ENCODE assay signal across 17 cellular contexts in genomic region chrX:19709117-19709811, GRCh38.
A peak's percentile ranks its signal among the peaks of the same experiment; 100 is the strongest.
DNase-seq lines count a peak whose midpoint lies in the region; ATAC-seq and TF ChIP-seq lines count a peak whose summit lies in the region.
"Had no signal": no experiment of that assay in that cellular context is flagged by ENCODE, and none has a peak within 500 bp of the region (broad histone marks: within the 10 kb centered on the region; RNA-seq: fewer than 3 reads in every experiment).

No MANE protein-coding gene starts in this region.

- peak overlapping the region; percentile 82 for H3K27ac Mint-ChIP-seq in MCF 10A (ENCODE audit: low read depth, unreplicated experiment)
- H3K27ac Mint-ChIP-seq in activated T-helper 17 cell treated with anti-CD3 and anti-CD28 coated beads, Interleukin-2, amount 50 U/mL, for 72 hours: no peak overlapping the region
- H3K27ac Mint-ChIP-seq: stimulated activated naive B cell treated with anti-CD40 and anti-IgM and Interleukin-4, amounts not matched to agents 10 μg/mL and 1 μg/mL and 100 μg/mL, for 72 hours; type B pancreatic cell had no signal

- H3K36me3 Mint-ChIP-seq in MCF 10A (ENCODE audit: insufficient read depth, unreplicated experiment): no peaks in the 10 kb centered on the region
- H3K36me3 Mint-ChIP-seq in activated T-helper 17 cell treated with anti-CD3 and anti-CD28 coated beads, Interleukin-2, amount 50 U/mL, for 72 hours (ENCODE audit: low read depth): peaks cover 36% of the 10 kb centered on the region
- H3K36me3 Mint-ChIP-seq: type B pancreatic cell had no signal

- H3K27ac ChIP-seq in breast epithelium (no peak overlapping the region), left lung (no peak overlapping the region), gastroesophageal sphincter (no peak overlapping the region)

- intact Hi-C loops in MCF 10A (cut with micrococcal nuclease) (no loop called here), breast epithelium (cut with DNase I; ENCODE audit: low total_unique reads) (no loop called here), left lung (cut with DNase I) (no loop called here)

- no peak overlapping the region for H3K4me3 ChIP-seq in breast epithelium
- no peak overlapping the region for H3K4me3 ChIP-seq in left lung
- H3K4me3 ChIP-seq in gastroesophageal sphincter: no peak overlapping the region

- no peaks in the 10 kb centered on the region for H3K9me3 ChIP-seq in breast epithelium
- no peaks in the 10 kb centered on the region for H3K9me3 ChIP-seq in left lung
- no peaks in the 10 kb centered on the region for H3K9me3 ChIP-seq in gastroesophageal sphincter

- TF ChIP-seq EP300 in gastroesophageal sphincter (IDR thresholded peaks at IDR 0.05): no peak

- CTCF ChIA-PET in MCF 10A (lab: Yijun Ruan, JAX): interaction anchor here (0.6 to 0.7 kb wide), 2 partner anchors 14 to 1714 kb away, joined by 3 to 4 read pairs; no protein-coding TSS in a partner anchor

- no peaks in the 10 kb centered on the region for H3K4me1 ChIP-seq in breast epithelium
- peaks cover 0 to 6% of the 10 kb centered on the region in 2 donors for H3K4me1 ChIP-seq in left lung
- H3K4me1 ChIP-seq in gastroesophageal sphincter: no peaks in the 10 kb centered on the region

- TF ChIP-seq CTCF in MCF 10A (IDR thresholded peaks at IDR 0.05; ENCODE audit: unreplicated experiment): no peak
- no peak for TF ChIP-seq CTCF in breast epithelium (IDR thresholded peaks at IDR 0.05)
- TF ChIP-seq CTCF in left lung (IDR thresholded peaks at IDR 0.05): no peak
- no peak for TF ChIP-seq CTCF in gastroesophageal sphincter (IDR thresholded peaks at IDR 0.05)

- H3K36me3 ChIP-seq in breast epithelium (no peaks in the 10 kb centered on the region), left lung (peaks cover 0 to 5% of the 10 kb centered on the region in 2 donors), gastroesophageal sphincter (no peaks in the 10 kb centered on the region)

- no peak for TF ChIP-seq POLR2A in breast epithelium (IDR thresholded peaks at IDR 0.05)
- no peak for TF ChIP-seq POLR2A in gastroesophageal sphincter (IDR thresholded peaks at IDR 0.05)

- TSS peak; percentile 92 for BruUV-seq in MCF 10A (replicated peaks; lab: Mats Ljungman, UMichigan)

- H3K27me3 ChIP-seq in breast epithelium (peaks cover 0 to 23% of the 10 kb centered on the region in 2 donors), left lung (no peaks in the 10 kb centered on the region), gastroesophageal sphincter (no peaks in the 10 kb centered on the region)

- H3K9me3 Mint-ChIP-seq in MCF 10A (ENCODE audit: unreplicated experiment): no peaks in the 10 kb centered on the region
- no peaks in the 10 kb centered on the region for H3K9me3 Mint-ChIP-seq in activated T-helper 17 cell treated with anti-CD3 and anti-CD28 coated beads, Interleukin-2, amount 50 U/mL, for 72 hours
- H3K9me3 Mint-ChIP-seq: activated T-cell treated with anti-CD3 and anti-CD28 coated beads, Interleukin-2, amount 50 U/mL, for 4 hours; stimulated activated naive B cell treated with anti-CD40 and anti-IgM and Interleukin-4, amounts not matched to agents 10 μg/mL and 1 μg/mL and 100 μg/mL, for 72 hours; type B pancreatic cell had no signal

- no peak for ATAC-seq in activated T-helper 17 cell treated with anti-CD3 and anti-CD28 coated beads, Interleukin-2, amount 50 U/mL, for 72 hours (replicated peaks)
- ATAC-seq in left lung: peak; percentile 70
- ATAC-seq in gastroesophageal sphincter: no peak
- ATAC-seq in HG03442 (IDR thresholded peaks at IDR 0.05; ENCODE audit: unreplicated experiment): no peak
- ATAC-seq in GM19023 (IDR thresholded peaks at IDR 0.05; ENCODE audit: unreplicated experiment): no peak
- ATAC-seq: stimulated activated naive B cell treated with anti-CD40 and anti-IgM and Interleukin-4, amounts not matched to agents 10 μg/mL and 1 μg/mL and 100 μg/mL, for 72 hours had no signal

- 88 to 100% methylated on average over 4 to 6 of the region's 8 CpGs for WGBS in gastroesophageal sphincter (ENCODE audit: low coverage in 1 of 2), 2 donors

- H3K4me3 Mint-ChIP-seq in MCF 10A (ENCODE audit: unreplicated experiment): no peak overlapping the region
- H3K4me3 Mint-ChIP-seq in activated T-helper 17 cell treated with anti-CD3 and anti-CD28 coated beads, Interleukin-2, amount 50 U/mL, for 72 hours: peak overlapping the region; percentile 41
- H3K4me3 Mint-ChIP-seq: activated T-cell treated with anti-CD3 and anti-CD28 coated beads, Interleukin-2, amount 50 U/mL, for 4 hours; stimulated activated naive B cell treated with anti-CD40 and anti-IgM and Interleukin-4, amounts not matched to agents 10 μg/mL and 1 μg/mL and 100 μg/mL, for 72 hours; type B pancreatic cell had no signal

- POLR2A ChIA-PET in MCF 10A (lab: Yijun Ruan, JAX): no interaction called here

- H3K4me1 Mint-ChIP-seq in MCF 10A (ENCODE audit: insufficient read depth, unreplicated experiment): peaks cover 12% of the 10 kb centered on the region
- H3K4me1 Mint-ChIP-seq in activated T-helper 17 cell treated with anti-CD3 and anti-CD28 coated beads, Interleukin-2, amount 50 U/mL, for 72 hours: peaks cover 25% of the 10 kb centered on the region

- H3K27me3 Mint-ChIP-seq in MCF 10A (ENCODE audit: insufficient read depth, unreplicated experiment): no peaks in the 10 kb centered on the region
- no peaks in the 10 kb centered on the region for H3K27me3 Mint-ChIP-seq in activated T-helper 17 cell treated with anti-CD3 and anti-CD28 coated beads, Interleukin-2, amount 50 U/mL, for 72 hours
- H3K27me3 Mint-ChIP-seq: type B pancreatic cell had no signal

- no peak for DNase-seq in MCF 10A (ENCODE audit: unreplicated experiment)
- no peak for DNase-seq in breast epithelium (ENCODE audit: low spot score in 2 of 2)
- no peak for DNase-seq in left lung
- no peak for DNase-seq in anterior cingulate cortex (lab: John Stamatoyannopoulos, UW)
- DNase-seq: activated T-cell treated with anti-CD3 and anti-CD28 coated beads, Interleukin-2, amount 50 U/mL, for 4 hours; central memory CD4-positive, alpha-beta T cell; effector CD4-positive, alpha-beta T cell; NCI-H1092; NCI-H2107; NCI-H69; stimulated activated CD4-positive, alpha-beta T cell treated with anti-CD3 and anti-CD28 coated beads, Interleukin-15, amount 100 ng/mL, for 24 hours; stimulated activated naive B cell treated with anti-CD40 and anti-IgM and Interleukin-4, amounts not matched to agents 10 μg/mL and 1 μg/mL and 100 μg/mL, for 72 hours had no signal
